ENCODE assay signal across 11 cellular contexts in genomic region chr7:106177295-106177690, GRCh38.
DNase-seq lines count a peak whose midpoint lies in the region; ATAC-seq and TF ChIP-seq lines count a peak whose summit lies in the region.
"Had no signal": no experiment of that assay in that cellular context is flagged by ENCODE, and none has a peak within 500 bp of the region (broad histone marks: within the 10 kb centered on the region; RNA-seq: fewer than 3 reads in every experiment).

No MANE protein-coding gene starts in this region.

- DNase-seq in IMR-90: peak; percentile 24
- peak; percentile 23 for DNase-seq in RPMI8226
- DNase-seq in fibroblast of the aortic adventitia (ENCODE audit: low read depth): peak; percentile 13
- DNase-seq in stomach: no peak
- DNase-seq in GM20000 (ENCODE audit: low spot score): no peak
- DNase-seq in NCI-H1694 treated with DMSO at 0.1 percent for 48 hours (lab: John Stamatoyannopoulos, UW): no peak
- DNase-seq in HK-2 (ENCODE audit: unreplicated experiment): no peak
- DNase-seq: SIG-M5 had no signal

- 0 out of 2 replicates have a peak overlapping the region, but pooled peaks have one; percentile 75 for H2BK20ac ChIP-seq in IMR-90 (ENCODE audit: low read depth, low read length)

- no peak overlapping the region for H2BK15ac ChIP-seq in IMR-90 (ENCODE audit: low read depth, low read length)

- no peaks in the 10 kb centered on the region for H3K9me3 ChIP-seq in IMR-90 (ENCODE audit: control insufficient read depth, insufficient read depth, low read length)
- no peaks in the 10 kb centered on the region for H3K9me3 ChIP-seq in stomach
- H3K9me3 ChIP-seq: HAP-1, pancreas, thoracic aorta had no signal

- no peak overlapping the region for H3K4me2 ChIP-seq in IMR-90 (ENCODE audit: low read depth, low read length)

- TF ChIP-seq CTCF in IMR-90 (conservative IDR thresholded peaks at IDR 0.05; ENCODE audit: low read depth, low read length): no peak
- no peak for TF ChIP-seq CTCF in fibroblast of the aortic adventitia (IDR thresholded peaks at IDR 0.05; ENCODE audit: insufficient read depth, low read length)
- TF ChIP-seq CTCF in stomach (IDR thresholded peaks at IDR 0.05): no peak
- TF ChIP-seq CTCF in GM20000 (IDR thresholded peaks at IDR 0.05; ENCODE audit: extremely low read depth, missing control alignments): no peak

- in situ Hi-C loops in IMR-90 (cut with MboI; ENCODE audit: low sequenced_read_pairs): loop anchor here (5.0 to 10.0 kb wide), 4 partner anchors 285 to 968 kb away; no protein-coding TSS in a partner anchor

- no peak overlapping the region for H4K91ac ChIP-seq in IMR-90 (ENCODE audit: insufficient read depth, low read depth, low read length)

- H3K27ac ChIP-seq in IMR-90 (ENCODE audit: insufficient read depth, low read length) (no peak overlapping the region), stomach (peak overlapping the region in 3 of 5 donors; percentile 3 to 39 (median 38))
- H3K27ac ChIP-seq: pancreas, thoracic aorta had no signal

- no peak overlapping the region for H3K14ac ChIP-seq in IMR-90 (replicated peaks; ENCODE audit: low read depth, low read length)

- no peak for TF ChIP-seq RAD21 in IMR-90 (IDR thresholded peaks at IDR 0.05; ENCODE audit: low read length)

- CTCF ChIA-PET in IMR-90 (lab: Yijun Ruan, JAX): interaction anchor here (0.6 to 2.8 kb wide), 22 partner anchors 9 to 591 kb away, joined by 3 to 34 read pairs (median 4); partner anchors contain the start of gene CCDC71L

- TF ChIP-seq POLR2A in IMR-90 (IDR thresholded peaks at IDR 0.05; ENCODE audit: low read depth, low read length) (no peak), stomach (IDR thresholded peaks at IDR 0.05) (no peak)

- no peak overlapping the region for H2BK5ac ChIP-seq in IMR-90 (ENCODE audit: low read depth, low read length, poor library complexity, severe bottlenecking)

- no peak for TF ChIP-seq EP300 in stomach (IDR thresholded peaks at IDR 0.05)

- no peak overlapping the region; the same call in 1 of the 2 replicates for H2AK5ac ChIP-seq in IMR-90 (ENCODE audit: low read depth, low read length)

- H3K23ac ChIP-seq in IMR-90 (ENCODE audit: low read depth, low read length): no peak overlapping the region

- H3K36me3 ChIP-seq in IMR-90 (ENCODE audit: control insufficient read depth, insufficient read depth, low read length): no peaks in the 10 kb centered on the region
- no peaks in the 10 kb centered on the region for H3K36me3 ChIP-seq in stomach
- H3K36me3 ChIP-seq: HAP-1, pancreas, thoracic aorta had no signal

- intact Hi-C loops in IMR-90 (cut with micrococcal nuclease) (loop anchor here (1.0 to 10.0 kb wide), 5 partner anchors 108 to 975 kb away; partner anchors contain the start of genes NAMPT and PRKAR2B), stomach (cut with DNase I; ENCODE audit: low total_unique reads) (loop anchor here (5.0 to 10.0 kb wide), 2 partner anchors 285 to 558 kb away; no protein-coding TSS in a partner anchor)

- H4K5ac ChIP-seq in IMR-90 (ENCODE audit: low read depth, low read length): no peak overlapping the region; the same call in 1 of the 2 replicates

- H3K4me1 ChIP-seq in IMR-90 (ENCODE audit: control insufficient read depth, insufficient read depth, low read length) (peaks cover 5% of the 10 kb centered on the region; the same call in 1 of the 2 replicates), stomach (peaks cover 0 to 40% (median 25%) of the 10 kb centered on the region in 4 donors)
- H3K4me1 ChIP-seq: HAP-1 had no signal

- H3K9me1 ChIP-seq in IMR-90 (ENCODE audit: insufficient read depth, low read length): no peaks in the 10 kb centered on the region

- H2BK120ac ChIP-seq in IMR-90 (ENCODE audit: low read depth, low read length): no peak overlapping the region

- no CpG with 5 or more reads among the region's 4 CpGs for WGBS in IMR-90 (ENCODE audit: extremely low coverage in 2 of 2, insufficient read length in 1 of 2), 2 experiments
- WGBS in stomach, 5 donors: 73 to 87% (median 80%) methylated on average over 4 of the region's 4 CpGs

- H3K27me3 ChIP-seq in IMR-90 (ENCODE audit: control insufficient read depth, insufficient read depth, low read length) (peaks cover 1% of the 10 kb centered on the region; the same call in 1 of the 2 replicates), stomach (peaks cover 0 to 4% (median 0%) of the 10 kb centered on the region in 3 donors)
- H3K27me3 ChIP-seq: pancreas had no signal

- H2AK9ac ChIP-seq in IMR-90 (replicated peaks; ENCODE audit: low read depth, low read length, poor library complexity): no peak overlapping the region

- no peak overlapping the region for H2AFZ ChIP-seq in IMR-90 (replicated peaks; ENCODE audit: low read length, poor library complexity)

- peak overlapping the region in 1 of 2 experiments; percentile 61; a peak in 1 of 4 replicates for H4K8ac ChIP-seq in IMR-90 (ENCODE audit: low read depth in 2 of 2, low read length in 2 of 2)

- no peaks in the 10 kb centered on the region for H4K20me1 ChIP-seq in IMR-90 (ENCODE audit: insufficient read depth, low read length)

- no peak overlapping the region for H3K4me3 ChIP-seq in IMR-90 (ENCODE audit: insufficient read depth, low read depth, low read length)
- no peak overlapping the region for H3K4me3 ChIP-seq in fibroblast of the aortic adventitia (ENCODE audit: low read depth, low read length)
- no peak overlapping the region for H3K4me3 ChIP-seq in stomach
- H3K4me3 ChIP-seq: HAP-1, pancreas, thoracic aorta had no signal

- no TSS peak for BruUV-seq in IMR-90 (replicated peaks; lab: Mats Ljungman, UMichigan)

- dilution Hi-C loops in IMR-90 (cut with HindIII; ENCODE audit: low sequenced_read_pairs, unreplicated experiment): no loop called here

- peak; percentile 18; the same call in 1 of the 2 replicates for ATAC-seq in IMR-90 (ENCODE audit: low read depth)

- H3K79me1 ChIP-seq in IMR-90 (ENCODE audit: low read depth in 1 of 2, low read length in 2 of 2): no peaks in the 10 kb centered on the region

- POLR2A ChIA-PET in IMR-90 (lab: Charles Lee; ENCODE audit: unreplicated experiment): interaction anchor here (0.6 kb wide), 1 partner anchor 557 kb away, joined by 3 read pairs; no protein-coding TSS in a partner anchor

- H3K4ac ChIP-seq in IMR-90 (ENCODE audit: low read depth, low read length): no peak overlapping the region

- H3K9ac ChIP-seq in IMR-90 (ENCODE audit: low read depth, low read length): no peak overlapping the region

- no peak overlapping the region for H3K18ac ChIP-seq in IMR-90 (ENCODE audit: low read depth, low read length)

- no peak overlapping the region for H3K56ac ChIP-seq in IMR-90 (ENCODE audit: extremely low read depth, insufficient read depth, low read length)

TF ChIP-seq in IMR-90, 13 proteins besides CTCF, POLR2A, EP300 and RAD21:
- no peak for TF ChIP-seq RFX5 (IDR thresholded peaks at IDR 0.05; ENCODE audit: low read depth, low read length)
- no peak for TF ChIP-seq CHD1 (IDR thresholded peaks at IDR 0.05; ENCODE audit: low read depth, low read length)
- TF ChIP-seq BHLHE40 (IDR thresholded peaks at IDR 0.05; ENCODE audit: low read depth, low read length): no peak
- TF ChIP-seq, protein P1, sequence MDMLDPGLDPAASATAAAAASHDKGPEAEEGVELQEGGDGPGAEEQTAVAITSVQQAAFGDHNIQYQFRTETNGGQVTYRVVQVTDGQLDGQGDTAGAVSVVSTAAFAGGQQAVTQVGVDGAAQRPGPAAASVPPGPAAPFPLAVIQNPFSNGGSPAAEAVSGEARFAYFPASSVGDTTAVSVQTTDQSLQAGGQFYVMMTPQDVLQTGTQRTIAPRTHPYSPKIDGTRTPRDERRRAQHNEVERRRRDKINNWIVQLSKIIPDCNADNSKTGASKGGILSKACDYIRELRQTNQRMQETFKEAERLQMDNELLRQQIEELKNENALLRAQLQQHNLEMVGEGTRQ (IDR thresholded peaks at IDR 0.05; ENCODE audit: low read depth, low read length): no peak
- no peak for TF ChIP-seq MAZ (IDR thresholded peaks at IDR 0.05; ENCODE audit: borderline replicate concordance, low read depth, low read length)
- TF ChIP-seq NFE2L2 (IDR thresholded peaks at IDR 0.05; ENCODE audit: low read depth, low read length): no peak
- no peak for TF ChIP-seq CEBPB (IDR thresholded peaks at IDR 0.05; ENCODE audit: low read depth, low read length)
- no peak for TF ChIP-seq MXI1 (IDR thresholded peaks at IDR 0.05; ENCODE audit: borderline replicate concordance, low read depth, low read length)
- no peak for TF ChIP-seq RCOR1 (IDR thresholded peaks at IDR 0.05; ENCODE audit: insufficient replicate concordance, low read length)
- TF ChIP-seq MAFK (IDR thresholded peaks at IDR 0.05; ENCODE audit: low read depth, low read length): no peak
- no peak for TF ChIP-seq FOS (IDR thresholded peaks at IDR 0.05; ENCODE audit: low read depth, low read length)
- TF ChIP-seq ELK1 (IDR thresholded peaks at IDR 0.05; ENCODE audit: borderline replicate concordance, low read depth, low read length): no peak
- no peak for TF ChIP-seq SMC3 (IDR thresholded peaks at IDR 0.05; ENCODE audit: low read depth, low read length)

Comparison
In these comparisons a context has a peak if more than half of its experiments do, and no peak if none do; other contexts are left out.
1. DNase-seq: peak in IMR-90 (single experiment), RPMI8226 (single experiment) and fibroblast of the aortic adventitia (single experiment); none in stomach (single experiment), GM20000 (single experiment), NCI-H1694 treated with DMSO at 0.1 percent for 48 hours (single experiment) and HK-2 (single experiment).